In genomic region chr1:191675991-191676783, GRCh38 we compare ENCODE assay signal across 18 cellular contexts.
DNase-seq lines count a peak whose midpoint lies in the region; ATAC-seq, FAIRE-seq and TF ChIP-seq lines count a peak whose summit lies in the region.
"Had no signal": no experiment of that assay in that cellular context is flagged by ENCODE, and none has a peak within 500 bp of the region (broad histone marks: within the 10 kb centered on the region; RNA-seq: fewer than 3 reads in every experiment).

No MANE protein-coding gene starts in this region.

- no peak for TF ChIP-seq CTCF in D721Med (IDR thresholded peaks at IDR 0.05; ENCODE audit: insufficient read depth, missing control alignments)
- TF ChIP-seq CTCF in OCI-LY3 (IDR thresholded peaks at IDR 0.05; ENCODE audit: low read depth, low read length), result no peak

- peak; percentile 32 for FAIRE-seq in D721Med (lab: Jason Lieb, UNC)
- FAIRE-seq: A204.1, G401.6, GM12891 had no signal

- H3K4me1 ChIP-seq in OCI-LY3 (ENCODE audit: low read length), result peaks cover 8% of the 10 kb centered on the region

- no peaks in the 10 kb centered on the region for H3K36me3 ChIP-seq in OCI-LY3 (replicated peaks; ENCODE audit: low read depth, low read length)
- H3K36me3 ChIP-seq: BE2C had no signal

- no peak for DNase-seq in D721Med (ENCODE audit: insufficient read length, low spot score)
- DNase-seq in fibroblast of peridontal ligament (ENCODE audit: extremely low read depth), result peak; percentile 56
- no peak for DNase-seq in NCI-H2029 treated with DMSO at 0.1 percent for 48 hours (lab: John Stamatoyannopoulos, UW)
- DNase-seq in retina, result no peak
- DNase-seq in SKM-1 (lab: John Stamatoyannopoulos, UW; ENCODE audit: unreplicated experiment), result no peak
- DNase-seq: BE2C; CD4-positive, alpha-beta memory T cell; DMS153; DMS79 treated with DMSO at 0.1 percent for 48 hours; EL; HCEC 1CT; HFFc6 had no signal

- H4K20me1 ChIP-seq in OCI-LY3 (ENCODE audit: insufficient read depth, low read length), result no peaks in the 10 kb centered on the region

- H3K9me3 ChIP-seq in OCI-LY3 (ENCODE audit: insufficient read depth, low read length), result no peaks in the 10 kb centered on the region
- H3K9me3 ChIP-seq: BE2C had no signal

- no peaks in the 10 kb centered on the region for H3K27me3 ChIP-seq in OCI-LY3 (ENCODE audit: low read depth, low read length)
- H3K27me3 ChIP-seq: BE2C had no signal

- peak; percentile 79 for ATAC-seq in HG02610 (IDR thresholded peaks at IDR 0.05; ENCODE audit: unreplicated experiment)

- H3K4me2 ChIP-seq in OCI-LY3 (ENCODE audit: low read length), result peak overlapping the region; percentile 21

- H3K9ac ChIP-seq in OCI-LY3 (ENCODE audit: low read length), result no peak overlapping the region

- H3K4me3 ChIP-seq in OCI-LY3 (ENCODE audit: low read length), result no peak overlapping the region

- H3K27ac ChIP-seq in OCI-LY3 (ENCODE audit: low read length), result no peak overlapping the region
- H3K27ac ChIP-seq: C4-2B had no signal

- H2AFZ ChIP-seq in OCI-LY3 (ENCODE audit: low read depth, low read length), result no peak overlapping the region

- H3K79me2 ChIP-seq in OCI-LY3 (ENCODE audit: low read length), result no peaks in the 10 kb centered on the region
